Comparison of ENCODE assay signal across 8 cellular contexts in the genomic region with DNA sequence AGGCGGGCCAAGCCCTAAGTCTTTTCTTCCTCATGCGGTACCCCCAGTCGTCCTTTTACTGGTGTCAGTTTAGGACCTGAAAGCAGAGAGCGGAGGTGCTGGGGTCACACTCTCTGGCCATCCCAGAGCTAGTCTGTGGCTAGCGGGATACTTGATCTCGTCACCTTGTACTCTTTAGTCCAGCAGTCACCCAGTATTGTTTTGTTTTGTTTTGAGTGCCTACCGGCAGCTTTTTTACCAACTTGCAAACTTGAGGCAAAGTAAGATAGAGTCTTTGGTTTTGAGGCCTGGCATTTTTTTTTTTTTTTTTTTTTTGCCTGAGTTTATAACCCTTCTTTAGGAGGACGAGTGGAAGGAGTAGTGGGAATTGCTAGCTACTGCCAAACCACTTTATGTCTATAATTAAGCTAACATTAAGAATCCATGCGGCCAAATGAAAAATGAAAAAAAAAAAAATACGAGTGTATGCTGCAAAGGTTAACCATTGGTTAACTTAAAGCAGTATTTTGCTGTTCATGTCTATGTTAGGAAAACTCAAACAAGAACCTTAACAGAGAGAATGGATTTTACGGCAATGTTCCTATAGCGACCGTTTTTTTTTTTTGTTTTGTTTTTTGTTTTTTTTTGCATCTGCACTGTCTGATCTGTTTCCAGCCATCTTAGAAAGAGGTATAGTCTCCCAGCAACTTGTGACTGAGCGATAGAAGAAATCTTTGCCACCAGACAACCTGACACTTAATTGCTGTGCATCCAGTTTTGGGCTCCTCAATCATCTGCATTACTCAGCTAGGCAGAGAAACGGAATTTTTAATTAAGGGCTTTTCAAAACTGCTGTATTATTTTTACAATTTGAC. TPM values are rescaled to one million over a fixed set of nuclear protein-coding genes. Genes with fewer than 3 reads are reported as not detected.
DNase-seq lines count a peak whose midpoint lies in the region; ATAC-seq, FAIRE-seq and TF ChIP-seq lines count a peak whose summit lies in the region.

No MANE protein-coding gene starts in this region.

- H3K79me2 ChIP-seq in endothelial cell of umbilical vein (ENCODE audit: control insufficient read depth, insufficient read depth, low read length) = peaks cover 61% of the 10 kb centered on the region

- intact Hi-C loops in endothelial cell of umbilical vein (cut with micrococcal nuclease) = loop anchor here (1.0 kb wide), 1 partner anchor 114 kb away; no protein-coding TSS in a partner anchor

- peaks cover 27% of the 10 kb centered on the region for H3K4me1 ChIP-seq in endothelial cell of umbilical vein (ENCODE audit: control insufficient read depth, extremely low read depth, insufficient read depth, low read length)

- H3K9me1 ChIP-seq in endothelial cell of umbilical vein (replicated peaks; ENCODE audit: control insufficient read depth, extremely low read depth, insufficient read depth, low read length) = no peaks in the 10 kb centered on the region

- no peaks in the 10 kb centered on the region for H3K9me3 Mint-ChIP-seq in natural killer cell treated with Interleukin-12 subunit alpha and Interleukin-12 subunit beta and Interleukin-15 and Interleukin-18, amount 100 ng/mL, for 72 hours

- H3K9me3 ChIP-seq in endothelial cell of umbilical vein (replicated peaks; ENCODE audit: control insufficient read depth, insufficient read depth, low read length) = no peaks in the 10 kb centered on the region

- H3K27me3 Mint-ChIP-seq in natural killer cell treated with Interleukin-12 subunit alpha and Interleukin-12 subunit beta and Interleukin-15 and Interleukin-18, amount 100 ng/mL, for 72 hours = no peaks in the 10 kb centered on the region

- BruUV-seq in endothelial cell of umbilical vein (replicated peaks; lab: Mats Ljungman, UMichigan) = TSS peak; percentile 20

- H3K4me1 Mint-ChIP-seq in natural killer cell treated with Interleukin-12 subunit alpha and Interleukin-12 subunit beta and Interleukin-15 and Interleukin-18, amount 100 ng/mL, for 72 hours (ENCODE audit: low read depth in 2 of 2) = peaks cover 48 to 59% of the 10 kb centered on the region in 2 donors

- H4K20me1 ChIP-seq in endothelial cell of umbilical vein (replicated peaks; ENCODE audit: control insufficient read depth, extremely low read depth, insufficient read depth, low read length) = peaks cover 5% of the 10 kb centered on the region

- TF ChIP-seq POLR2A in endothelial cell of umbilical vein (IDR thresholded peaks at IDR 0.05; ENCODE audit: low read depth, low read length) = no peak

- H3K27ac Mint-ChIP-seq in natural killer cell treated with Interleukin-12 subunit alpha and Interleukin-12 subunit beta and Interleukin-15 and Interleukin-18, amount 100 ng/mL, for 72 hours = peak overlapping the region; percentile 83 to 99

- CTCF ChIA-PET in endothelial cell of umbilical vein (lab: Charles Lee) = interaction anchor here (1.0 to 2.0 kb wide), 14 partner anchors 9 to 273 kb away, joined by 3 to 11 read pairs (median 4); a partner anchor contains a TSS

- peak overlapping the region; percentile 86 for H3K27ac ChIP-seq in endothelial cell of umbilical vein (ENCODE audit: insufficient read depth, low read depth, low read length)

- dilution Hi-C loops in endothelial cell of umbilical vein (cut with MboI; ENCODE audit: extremely low pct_ligation_motif_present, low sequenced_read_pairs) = no loop called here

- TF ChIP-seq CTCF in endothelial cell of umbilical vein (IDR thresholded peaks at IDR 0.05; ENCODE audit: extremely low read depth in 1 of 2, insufficient read depth in 1 of 2, low read depth in 1 of 2, low read length in 2 of 2) = no peak

- H3K9ac ChIP-seq in endothelial cell of umbilical vein (replicated peaks; ENCODE audit: extremely low read depth, insufficient read depth, low read length) = peak overlapping the region; percentile 91

- H3K4me3 ChIP-seq in endothelial cell of umbilical vein (replicated peaks in 1 of 3; ENCODE audit: insufficient read depth in 1 of 3, low read depth in 1 of 3, low read length in 3 of 3) = peak overlapping the region; percentile 91 to 98 (median 92)

- no peak overlapping the region for H2AFZ ChIP-seq in endothelial cell of umbilical vein (ENCODE audit: low read depth, low read length)

- FAIRE-seq in endothelial cell of umbilical vein (lab: Jason Lieb, UNC) = peak; percentile 65

- no peaks in the 10 kb centered on the region for H3K27me3 ChIP-seq in endothelial cell of umbilical vein (ENCODE audit: control insufficient read depth in 2 of 2, insufficient read depth in 2 of 2, low read length in 2 of 2)

- peak overlapping the region; percentile 88 for H3K4me2 ChIP-seq in endothelial cell of umbilical vein (ENCODE audit: insufficient read depth, low read length)

- H3K4me3 Mint-ChIP-seq in natural killer cell treated with Interleukin-12 subunit alpha and Interleukin-12 subunit beta and Interleukin-15 and Interleukin-18, amount 100 ng/mL, for 72 hours = peak overlapping the region; percentile 94

- no peaks in the 10 kb centered on the region for H3K36me3 Mint-ChIP-seq in natural killer cell treated with Interleukin-12 subunit alpha and Interleukin-12 subunit beta and Interleukin-15 and Interleukin-18, amount 100 ng/mL, for 72 hours

- POLR2A ChIA-PET in endothelial cell of umbilical vein (lab: Charles Lee) = interaction anchor here (0.7 to 1.5 kb wide), 2 partner anchors 109 to 1051 kb away, joined by 3 to 7 read pairs; a partner anchor contains a TSS

- ATAC-seq in HG02642 (IDR thresholded peaks at IDR 0.05; ENCODE audit: poor library complexity, unreplicated experiment) = peak; percentile 11
- ATAC-seq in natural killer cell treated with Interleukin-12 subunit alpha and Interleukin-12 subunit beta and Interleukin-15 and Interleukin-18, amount 100 ng/mL, for 72 hours = peak; percentile 4 to 12

- H3K36me3 ChIP-seq in endothelial cell of umbilical vein (ENCODE audit: control insufficient read depth in 2 of 2, extremely low read depth in 1 of 2, insufficient read depth in 2 of 2, low read length in 2 of 2) = no peaks in the 10 kb centered on the region

- peak; percentile 32 for DNase-seq in NCI-H1105 treated with DMSO at 0.1 percent for 48 hours (lab: John Stamatoyannopoulos, UW)
- DNase-seq in NCI-H1105 (lab: John Stamatoyannopoulos, UW) = no peak
- DNase-seq in RKO (ENCODE audit: low spot score) = peak; percentile 60
- DNase-seq in endothelial cell of umbilical vein (ENCODE audit: low read depth, low spot score) = peak; percentile 35
- no peak for DNase-seq in natural killer cell treated with Interleukin-12 subunit alpha and Interleukin-12 subunit beta and Interleukin-15 and Interleukin-18, amount 100 ng/mL, for 72 hours (ENCODE audit: low spot score)
- no peak for DNase-seq in midbrain (lab: John Stamatoyannopoulos, UW)
- no peak for DNase-seq in NCI-H526 (lab: John Stamatoyannopoulos, UW)

TF ChIP-seq in endothelial cell of umbilical vein, 7 proteins besides CTCF, POLR2A, EP300 and RAD21:
- TF ChIP-seq, protein P1, sequence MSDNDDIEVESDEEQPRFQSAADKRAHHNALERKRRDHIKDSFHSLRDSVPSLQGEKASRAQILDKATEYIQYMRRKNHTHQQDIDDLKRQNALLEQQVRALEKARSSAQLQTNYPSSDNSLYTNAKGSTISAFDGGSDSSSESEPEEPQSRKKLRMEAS (IDR thresholded peaks at IDR 0.05; ENCODE audit: insufficient read depth, insufficient read length) = no peak
- no peak for TF ChIP-seq JUN (IDR thresholded peaks at IDR 0.05; ENCODE audit: borderline replicate concordance, insufficient read depth, insufficient read length, low read depth)
- no peak for TF ChIP-seq FOS (IDR thresholded peaks at IDR 0.05; ENCODE audit: borderline replicate concordance, insufficient read depth, low read length)
- TF ChIP-seq EZH2 (IDR thresholded peaks at IDR 0.05; ENCODE audit: borderline replicate concordance, low read depth, low read length, severe bottlenecking) = no peak
- TF ChIP-seq MYC (IDR thresholded peaks at IDR 0.05; ENCODE audit: low read depth, low read length) = no peak
- TF ChIP-seq GATA2 (IDR thresholded peaks at IDR 0.05; ENCODE audit: insufficient read depth, insufficient read length, low read depth, low read length) = no peak
- TF ChIP-seq POLR2AphosphoS5 (IDR thresholded peaks at IDR 0.05; ENCODE audit: insufficient read depth, low read depth, low read length) = no peak

RNA-seq across cellular contexts. Expression of a gene that starts 56.8 kb away (rescaled TPM):
- total RNA-seq in endothelial cell of umbilical vein = not detected in 2 replicates
- polyA plus RNA-seq in endothelial cell of umbilical vein = not detected in 2 replicates
- not detected in 2 replicates for polyA plus RNA-seq in endothelial cell of umbilical vein (2011; cell fraction: cytosol; rRNA removed)
- polyA plus RNA-seq in endothelial cell of umbilical vein (2011; cell fraction: nucleus; rRNA removed) = not detected in 2 replicates
- not detected in 2 replicates for polyA plus RNA-seq in endothelial cell of umbilical vein (2012)
- polyA minus RNA-seq in endothelial cell of umbilical vein = not detected in 2 replicates
- not detected for polyA minus RNA-seq in endothelial cell of umbilical vein (2011; cell fraction: cytosol; rRNA and poly(A)+ RNA removed)
- polyA minus RNA-seq in endothelial cell of umbilical vein (2011; cell fraction: nucleus; rRNA and poly(A)+ RNA removed) = not detected in 2 replicates
- total RNA-seq in natural killer cell treated with Interleukin-12 subunit alpha and Interleukin-12 subunit beta and Interleukin-15 and Interleukin-18, amount 100 ng/mL, for 72 hours = not detected

Comparison
In these comparisons a context has a peak if more than half of its experiments do, and no peak if none do; other contexts are left out.
1. DNase-seq: peak in NCI-H1105 treated with DMSO at 0.1 percent for 48 hours (single experiment), RKO (single experiment) and endothelial cell of umbilical vein (single experiment); none in NCI-H1105 (single experiment), natural killer cell treated with Interleukin-12 subunit alpha and Interleukin-12 subunit beta and Interleukin-15 and Interleukin-18, amount 100 ng/mL, for 72 hours (single experiment), midbrain (single experiment) and NCI-H526 (0 of 2).